23 cellular contexts compared by ENCODE assay signal in the genomic region with DNA sequence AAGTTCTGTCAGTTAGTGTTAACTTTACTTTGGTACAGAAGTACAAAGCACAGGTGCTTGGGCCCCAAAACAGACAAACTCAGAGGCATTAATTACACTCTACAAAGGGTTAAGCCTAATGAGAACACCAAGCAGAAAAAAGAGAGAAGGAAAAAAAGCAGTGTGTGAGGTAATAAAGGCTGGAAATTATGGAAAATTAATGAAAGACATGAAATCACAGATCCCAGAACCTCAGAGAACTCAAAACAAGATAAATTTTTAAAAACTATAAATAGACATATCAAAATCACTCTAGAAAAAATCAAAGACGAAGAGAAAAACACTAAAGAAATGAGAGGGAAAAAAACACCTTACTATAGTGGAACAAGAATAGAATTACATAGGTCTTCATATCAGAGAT.
"Had no signal": no experiment of that assay in that cellular context is flagged by ENCODE, and none has a peak within 500 bp of the region (broad histone marks: within the 10 kb centered on the region; RNA-seq: fewer than 3 reads in every experiment).

No MANE protein-coding gene starts in this region.

- H3K36me3 ChIP-seq: colonic mucosa, esophagus muscularis mucosa, esophagus squamous epithelium, gastrocnemius medialis, gastroesophageal sphincter, heart left ventricle, heart right ventricle had no signal

- H3K4me3 ChIP-seq: colonic mucosa, coronary artery, dorsolateral prefrontal cortex, esophagus muscularis mucosa, esophagus squamous epithelium, gastrocnemius medialis, gastroesophageal sphincter, heart right ventricle had no signal

- H3K27ac ChIP-seq: colonic mucosa, coronary artery, dorsolateral prefrontal cortex, epithelial cell of prostate, esophagus muscularis mucosa, esophagus squamous epithelium, foreskin keratinocyte, gastrocnemius medialis, gastroesophageal sphincter, heart left ventricle, heart right ventricle had no signal

- DNase-seq: colonic mucosa; cortex of kidney; dermis blood vessel endothelial cell; dorsolateral prefrontal cortex; effector CD4-positive, alpha-beta T cell; effector CD8-positive, alpha-beta T cell; effector memory CD4-positive, alpha-beta T cell; effector memory CD8-positive, alpha-beta T cell; endodermal cell; erythroblast; esophagus squamous epithelium; foreskin fibroblast; foreskin keratinocyte; foreskin melanocyte; gastrocnemius medialis; glutamatergic neuron; head of caudate nucleus; heart left ventricle; heart right ventricle had no signal

- H3K9me3 ChIP-seq: colonic mucosa, esophagus squamous epithelium, gastrocnemius medialis had no signal

- H3K4me1 ChIP-seq: colonic mucosa, esophagus muscularis mucosa, esophagus squamous epithelium, foreskin keratinocyte, gastrocnemius medialis, gastroesophageal sphincter, heart left ventricle, heart right ventricle had no signal
